Comparison of ENCODE assay signal across 1 cellular context in genomic region chr19:10929402-10929794, GRCh38.
TF ChIP-seq lines count a peak whose summit lies in the region.

No MANE protein-coding gene starts in this region.

TF ChIP-seq in HepG2, 621 proteins besides CTCF, POLR2A, EP300 and RAD21 (continued from another document):
- TF ChIP-seq, protein P1, sequence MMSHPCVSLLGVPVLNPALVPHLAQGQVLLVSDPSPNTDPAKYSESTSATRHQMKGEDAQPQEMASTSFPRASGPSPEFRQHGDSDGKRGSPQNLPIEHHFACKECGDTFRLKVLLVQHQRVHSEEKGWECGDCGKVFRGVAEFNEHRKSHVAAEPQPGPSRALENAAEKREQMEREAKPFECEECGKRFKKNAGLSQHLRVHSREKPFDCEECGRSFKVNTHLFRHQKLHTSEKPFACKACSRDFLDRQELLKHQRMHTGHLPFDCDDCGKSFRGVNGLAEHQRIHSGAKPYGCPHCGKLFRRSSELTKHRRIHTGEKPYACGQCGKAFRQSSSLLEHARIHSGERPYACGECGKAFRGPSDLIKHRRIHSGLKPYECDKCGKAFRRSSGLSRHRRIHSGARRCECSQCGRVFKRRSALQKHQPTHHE (CRISPR knock-in tag; IDR thresholded peaks at IDR 0.05; ENCODE audit: borderline replicate concordance) = no peak
- TF ChIP-seq RELA (CRISPR knock-in tag; IDR thresholded peaks at IDR 0.05) (no peak), ZNF749 (CRISPR knock-in tag; IDR thresholded peaks at IDR 0.05; ENCODE audit: borderline replicate concordance) (no peak), LBX2 (CRISPR knock-in tag; IDR thresholded peaks at IDR 0.05; ENCODE audit: borderline replicate concordance) (no peak), JDP2 (CRISPR knock-in tag; IDR thresholded peaks at IDR 0.05; ENCODE audit: borderline replicate concordance) (no peak), ZBTB49 (CRISPR knock-in tag; IDR thresholded peaks at IDR 0.05; ENCODE audit: borderline replicate concordance) (no peak), JUN (CRISPR knock-in tag; IDR thresholded peaks at IDR 0.05) (no peak), KAT7 (CRISPR knock-in tag; IDR thresholded peaks at IDR 0.05; ENCODE audit: borderline replicate concordance) (no peak), BRF2 (CRISPR knock-in tag; IDR thresholded peaks at IDR 0.05) (no peak)
- TF ChIP-seq, protein P2, sequence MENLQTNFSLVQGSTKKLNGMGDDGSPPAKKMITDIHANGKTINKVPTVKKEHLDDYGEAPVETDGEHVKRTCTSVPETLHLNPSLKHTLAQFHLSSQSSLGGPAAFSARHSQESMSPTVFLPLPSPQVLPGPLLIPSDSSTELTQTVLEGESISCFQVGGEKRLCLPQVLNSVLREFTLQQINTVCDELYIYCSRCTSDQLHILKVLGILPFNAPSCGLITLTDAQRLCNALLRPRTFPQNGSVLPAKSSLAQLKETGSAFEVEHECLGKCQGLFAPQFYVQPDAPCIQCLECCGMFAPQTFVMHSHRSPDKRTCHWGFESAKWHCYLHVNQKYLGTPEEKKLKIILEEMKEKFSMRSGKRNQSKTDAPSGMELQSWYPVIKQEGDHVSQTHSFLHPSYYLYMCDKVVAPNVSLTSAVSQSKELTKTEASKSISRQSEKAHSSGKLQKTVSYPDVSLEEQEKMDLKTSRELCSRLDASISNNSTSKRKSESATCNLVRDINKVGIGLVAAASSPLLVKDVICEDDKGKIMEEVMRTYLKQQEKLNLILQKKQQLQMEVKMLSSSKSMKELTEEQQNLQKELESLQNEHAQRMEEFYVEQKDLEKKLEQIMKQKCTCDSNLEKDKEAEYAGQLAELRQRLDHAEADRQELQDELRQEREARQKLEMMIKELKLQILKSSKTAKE (CRISPR knock-in tag; IDR thresholded peaks at IDR 0.05; ENCODE audit: borderline replicate concordance) = 0 out of 2 replicates have a peak, but pooled peaks have one; percentile 11
